Comparison of ENCODE assay signal across 29 cellular contexts in genomic region chr16:1810536-1810935, GRCh38. TPM values are rescaled to one million over a fixed set of nuclear protein-coding genes. Genes with fewer than 3 reads are reported as not detected.
"Had no signal": no experiment of that assay in that cellular context is flagged by ENCODE, and none has a peak within 500 bp of the region (broad histone marks: within the 10 kb centered on the region; RNA-seq: fewer than 3 reads in every experiment).

No MANE protein-coding gene starts in this region.

- H3K36me3 ChIP-seq: SJCRH30 had no signal

- DNase-seq: activated CD4-positive, alpha-beta T cell treated with anti-CD3 and anti-CD28 coated beads, Interleukin-2, amount 10 ng/mL, durations not matched to agents 7 days and 5 days; activated CD4-positive, alpha-beta T cell treated with anti-CD3 and anti-CD28 coated beads, Interleukin-2, amount 50 U/mL, for 48 hours; activated CD8-positive, alpha-beta T cell treated with anti-CD3 and anti-CD28 coated beads, Interleukin-2, amount 10 ng/mL, durations not matched to agents 7 days and 5 days; activated gamma-delta T cell; activated naive CD4-positive, alpha-beta T cell treated with Interleukin-2 at 50 U/mL for 16 hours; activated naive CD8-positive, alpha-beta T cell treated with anti-CD3 and anti-CD28 coated beads, Interleukin-2, amount 10 ng/mL, durations not matched to agents 7 days and 5 days; activated T-cell treated with anti-CD3 and anti-CD28 coated beads, Interleukin-2, amount 50 U/mL, for 24 hours; amygdala; caudate nucleus; cerebellar nuclear complex; Kasumi-1; MG63; NCI-H1048; NCI-H1105 treated with DMSO at 0.1 percent for 48 hours; NCI-H1436 treated with DMSO at 0.1 percent for 48 hours; NCI-H1694 treated with DMSO at 0.1 percent for 48 hours; NCI-H2029; NCI-H345; NCI-H524 treated with DMSO at 0.1 percent for 48 hours; SHP77; SJCRH30 had no signal

- H3K4me1 ChIP-seq: SJCRH30 had no signal

- ATAC-seq: activated CD8-positive, alpha-beta T cell treated with anti-CD3 and anti-CD28 coated beads, Interleukin-2, amount 10 ng/mL, durations not matched to agents 7 days and 5 days; Panc1 had no signal

- H3K27ac ChIP-seq: SJCRH30, SK-N-MC had no signal

- H3K9me3 ChIP-seq: SJCRH30 had no signal

- H3K27me3 ChIP-seq: MG63, SJCRH30 had no signal

- FAIRE-seq: astrocyte, bronchial epithelial cell, TTC549 had no signal

- H3K4me3 ChIP-seq: MG63, SJCRH30, SK-N-MC had no signal

RNA-seq across cellular contexts. Expression of gene IGFALS, which starts 17.0 kb away (rescaled TPM):
- total RNA-seq: activated T-helper 2 cell treated with anti-CD3 and anti-CD28 coated beads, Interferon-gamma antibody, Interleukin-2, Interleukin-4, amounts not matched to agents 10 μg/mL and 5 μg/mL and 100 μg/mL, durations not matched to agents 14 hours and 24 hours and 36 hours; astrocyte; bronchial epithelial cell; NCI-H460; RPMI7951; SJCRH30 had no signal
